Comparison of ENCODE assay signal across 9 cellular contexts in the genomic region with DNA sequence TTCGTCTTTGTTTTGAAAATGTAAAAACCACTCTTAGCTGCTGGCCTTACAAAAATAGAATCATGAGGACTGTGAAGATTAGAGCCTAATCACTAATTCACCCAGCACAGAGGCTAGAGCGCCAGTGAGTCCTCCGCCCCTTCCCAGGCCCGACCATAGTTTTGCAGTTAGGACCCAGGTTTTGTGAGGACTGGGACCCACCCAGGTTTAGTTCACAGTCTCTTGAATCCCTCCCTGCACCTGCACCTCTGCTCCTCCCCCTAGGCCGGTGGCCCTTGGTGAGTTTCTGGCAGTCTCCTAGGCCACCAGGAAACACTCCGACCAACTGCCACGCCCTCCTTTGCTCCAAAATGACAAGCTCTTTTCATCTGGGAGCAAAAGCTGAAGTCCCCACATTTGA.
DNase-seq lines count a peak whose midpoint lies in the region; ATAC-seq, FAIRE-seq and TF ChIP-seq lines count a peak whose summit lies in the region.
"Had no signal": no experiment of that assay in that cellular context is flagged by ENCODE, and none has a peak within 500 bp of the region (broad histone marks: within the 10 kb centered on the region; RNA-seq: fewer than 3 reads in every experiment).

No MANE protein-coding gene starts in this region.

- H3K27ac Mint-ChIP-seq in activated CD4-positive, alpha-beta T cell treated with anti-CD3 and anti-CD28 coated beads for 36 hours, result peak overlapping the region; percentile 47
- H3K27ac Mint-ChIP-seq in astrocyte (ENCODE audit: unreplicated experiment), result peak overlapping the region; percentile 87

- DNase-seq in activated CD4-positive, alpha-beta T cell treated with anti-CD3 and anti-CD28 coated beads for 36 hours, result peak; percentile 27
- no peak for DNase-seq in activated CD4-positive, alpha-beta T cell treated with anti-CD3 and anti-CD28 coated beads for 1 hour
- DNase-seq in H7 (peak; percentile 7), NCI-H2171 (lab: John Stamatoyannopoulos, UW) (peak; percentile 7), astrocyte (ENCODE audit: low read depth) (no peak), cerebellar nuclear complex (lab: John Stamatoyannopoulos, UW) (no peak)

- peaks cover 2% of the 10 kb centered on the region for H3K36me3 Mint-ChIP-seq in activated CD4-positive, alpha-beta T cell treated with anti-CD3 and anti-CD28 coated beads for 36 hours (ENCODE audit: low read depth)
- H3K36me3 Mint-ChIP-seq in astrocyte (ENCODE audit: low read depth, unreplicated experiment), result peaks cover 9% of the 10 kb centered on the region

- POLR2A ChIA-PET in activated CD4-positive, alpha-beta T cell treated with anti-CD3 and anti-CD28 coated beads for 36 hours (lab: Charles Lee), result no interaction called here

- peaks cover 4% of the 10 kb centered on the region for H4K20me1 ChIP-seq in astrocyte (ENCODE audit: insufficient read depth, low read length)

- H3K79me2 ChIP-seq in astrocyte (ENCODE audit: insufficient read depth, low read length), result peaks cover 37% of the 10 kb centered on the region

- H3K4me1 Mint-ChIP-seq in activated CD4-positive, alpha-beta T cell treated with anti-CD3 and anti-CD28 coated beads for 36 hours, result peaks cover 11% of the 10 kb centered on the region
- H3K4me1 Mint-ChIP-seq in astrocyte (ENCODE audit: low read depth, unreplicated experiment), result peaks cover 4% of the 10 kb centered on the region

- H3K9me3 Mint-ChIP-seq in activated CD4-positive, alpha-beta T cell treated with anti-CD3 and anti-CD28 coated beads for 36 hours (ENCODE audit: low read depth), result no peaks in the 10 kb centered on the region
- H3K9me3 Mint-ChIP-seq in astrocyte (ENCODE audit: unreplicated experiment), result no peaks in the 10 kb centered on the region

- H3K4me3 ChIP-seq in H7 (ENCODE audit: insufficient read depth, low read depth, low read length) (peak overlapping the region; percentile 75), astrocyte (ENCODE audit: insufficient read depth, low read depth, low read length) (peak overlapping the region; percentile 91), iPS-18a (ENCODE audit: low read length) (peak overlapping the region; percentile 78), skeletal muscle satellite cell (ENCODE audit: low read length) (peak overlapping the region; percentile 86)

- CTCF ChIA-PET in activated CD4-positive, alpha-beta T cell treated with anti-CD3 and anti-CD28 coated beads for 36 hours (lab: Charles Lee), result interaction anchor here (0.7 to 1.5 kb wide), 3 partner anchors 321 to 928 kb away, joined by 3 to 5 read pairs (median 4); no protein-coding TSS in a partner anchor

- FAIRE-seq in astrocyte (lab: Jason Lieb, UNC), result no peak
- FAIRE-seq: islet of Langerhans had no signal

- H3K27me3 Mint-ChIP-seq in activated CD4-positive, alpha-beta T cell treated with anti-CD3 and anti-CD28 coated beads for 36 hours, result peaks cover 4% of the 10 kb centered on the region
- H3K27me3 Mint-ChIP-seq in astrocyte (ENCODE audit: low read depth, unreplicated experiment), result no peaks in the 10 kb centered on the region

- no peak for ATAC-seq in activated CD4-positive, alpha-beta T cell treated with anti-CD3 and anti-CD28 coated beads for 36 hours

- peak overlapping the region; percentile 86 for H3K4me3 Mint-ChIP-seq in activated CD4-positive, alpha-beta T cell treated with anti-CD3 and anti-CD28 coated beads for 36 hours
- peak overlapping the region; percentile 99 for H3K4me3 Mint-ChIP-seq in astrocyte (ENCODE audit: unreplicated experiment)

- H3K4me2 ChIP-seq in astrocyte (ENCODE audit: low read length), result peak overlapping the region; percentile 91
- peak overlapping the region; percentile 86 for H3K4me2 ChIP-seq in skeletal muscle satellite cell (ENCODE audit: low read length)

- H3K27me3 ChIP-seq in H7 (ENCODE audit: control insufficient read depth, insufficient read depth, low read length) (peaks cover 7% of the 10 kb centered on the region; the same call in 1 of the 2 replicates), astrocyte (ENCODE audit: insufficient read depth, low read length) (no peaks in the 10 kb centered on the region), iPS-18a (ENCODE audit: control insufficient read depth, insufficient read depth, low read length) (peaks cover 22% of the 10 kb centered on the region), skeletal muscle satellite cell (ENCODE audit: control insufficient read depth, insufficient read depth, low read length) (no peaks in the 10 kb centered on the region)

- TF ChIP-seq CTCF in astrocyte (IDR thresholded peaks at IDR 0.05; ENCODE audit: insufficient read depth, low read depth, low read length), result no peak

- peak overlapping the region; percentile 81 for H3K27ac ChIP-seq in astrocyte (ENCODE audit: low read depth, low read length)
- no peak overlapping the region for H3K27ac ChIP-seq in iPS-18a (ENCODE audit: low read length)

- no peaks in the 10 kb centered on the region for H3K36me3 ChIP-seq in H7 (replicated peaks; ENCODE audit: control insufficient read depth, insufficient read depth, low read length)
- peaks cover 4% of the 10 kb centered on the region for H3K36me3 ChIP-seq in astrocyte (ENCODE audit: insufficient read depth, low read length)
- no peaks in the 10 kb centered on the region for H3K36me3 ChIP-seq in iPS-18a (ENCODE audit: control insufficient read depth, low read depth, low read length)
- peaks cover 12% of the 10 kb centered on the region for H3K36me3 ChIP-seq in skeletal muscle satellite cell (ENCODE audit: insufficient read depth, low read length)

- H2AFZ ChIP-seq in astrocyte (ENCODE audit: low read depth, low read length), result peak overlapping the region; percentile 74

- H3K4me1 ChIP-seq in astrocyte (ENCODE audit: insufficient read depth, low read length), result no peaks in the 10 kb centered on the region
- H3K4me1 ChIP-seq in iPS-18a (ENCODE audit: control insufficient read depth, low read depth, low read length), result no peaks in the 10 kb centered on the region
- peaks cover 19% of the 10 kb centered on the region for H3K4me1 ChIP-seq in skeletal muscle satellite cell (ENCODE audit: control insufficient read depth, insufficient read depth, low read length)

- intact Hi-C loops in activated CD4-positive, alpha-beta T cell treated with anti-CD3 and anti-CD28 coated beads for 36 hours (cut with DNase I, micrococcal nuclease), result loop anchor here in 1 of 2 experiments (2.0 to 5.0 kb wide), 2 partner anchors 30 to 436 kb away; no protein-coding TSS in a partner anchor

- H3K9me3 ChIP-seq in astrocyte (ENCODE audit: insufficient read depth, low read depth, low read length) (no peaks in the 10 kb centered on the region), iPS-18a (ENCODE audit: control insufficient read depth, low read depth, low read length) (no peaks in the 10 kb centered on the region), skeletal muscle satellite cell (replicated peaks; ENCODE audit: low read length) (no peaks in the 10 kb centered on the region)

- peak overlapping the region; percentile 83 for H3K9ac ChIP-seq in astrocyte (ENCODE audit: low read length)
- H3K9ac ChIP-seq in iPS-18a (ENCODE audit: low read length), result no peak overlapping the region
- peak overlapping the region; percentile 89 for H3K9ac ChIP-seq in skeletal muscle satellite cell (ENCODE audit: low read depth, low read length)

Comparison
In these comparisons a context has a peak if more than half of its experiments do, and no peak if none do; other contexts are left out.
1. DNase-seq: peak in activated CD4-positive, alpha-beta T cell treated with anti-CD3 and anti-CD28 coated beads for 36 hours (single experiment), H7 (single experiment) and NCI-H2171 (single experiment); none in activated CD4-positive, alpha-beta T cell treated with anti-CD3 and anti-CD28 coated beads for 1 hour (single experiment), astrocyte (single experiment) and cerebellar nuclear complex (0 of 2).
2. Peak in every context shown above with its lines, with median percentiles within 50 percentile points of each other: H3K4me3 ChIP-seq.